18 cellular contexts compared by ENCODE assay signal in genomic region chr14:93772263-93772662, GRCh38. TPM values are rescaled to one million over a fixed set of nuclear protein-coding genes. Genes with fewer than 3 reads are reported as not detected.
"Had no signal": no experiment of that assay in that cellular context is flagged by ENCODE, and none has a peak within 500 bp of the region (broad histone marks: within the 10 kb centered on the region; RNA-seq: fewer than 3 reads in every experiment).

No MANE protein-coding gene starts in this region.

- H3K27ac ChIP-seq: breast epithelium, parathyroid adenoma, SK-N-MC had no signal

- H3K27ac Mint-ChIP-seq: activated naive CD8-positive, alpha-beta T cell treated with anti-CD3 and anti-CD28 coated beads, Interleukin-2, amount 10 ng/mL, durations not matched to agents 7 days and 5 days; endodermal cell; immature natural killer cell; mesothelial cell of epicardium had no signal

- H3K9me3 Mint-ChIP-seq: activated naive CD8-positive, alpha-beta T cell treated with anti-CD3 and anti-CD28 coated beads, Interleukin-2, amount 10 ng/mL, durations not matched to agents 7 days and 5 days; endodermal cell; immature natural killer cell; mesothelial cell of epicardium; stimulated activated naive CD8-positive, alpha-beta T cell treated with anti-CD3 and anti-CD28 coated beads, Interleukin-15, amount 100 ng/mL, for 72 hours had no signal

- H3K36me3 ChIP-seq: breast epithelium had no signal

- H3K36me3 Mint-ChIP-seq: activated naive CD8-positive, alpha-beta T cell treated with anti-CD3 and anti-CD28 coated beads, Interleukin-2, amount 10 ng/mL, durations not matched to agents 7 days and 5 days; immature natural killer cell had no signal

- H3K27me3 ChIP-seq: breast epithelium had no signal

- H3K4me3 Mint-ChIP-seq: activated naive CD8-positive, alpha-beta T cell treated with anti-CD3 and anti-CD28 coated beads, Interleukin-2, amount 10 ng/mL, durations not matched to agents 7 days and 5 days; endodermal cell; immature natural killer cell; mesothelial cell of epicardium; stimulated activated naive CD8-positive, alpha-beta T cell treated with anti-CD3 and anti-CD28 coated beads, Interleukin-15, amount 100 ng/mL, for 72 hours had no signal

- H3K4me1 ChIP-seq: breast epithelium, parathyroid adenoma had no signal

- ATAC-seq: stimulated activated naive CD8-positive, alpha-beta T cell treated with anti-CD3 and anti-CD28 coated beads, Interleukin-15, amount 100 ng/mL, for 72 hours had no signal

- H3K4me3 ChIP-seq: breast epithelium, lung, SK-N-MC, smooth muscle cell had no signal

- H3K27me3 Mint-ChIP-seq: activated naive CD8-positive, alpha-beta T cell treated with anti-CD3 and anti-CD28 coated beads, Interleukin-2, amount 10 ng/mL, durations not matched to agents 7 days and 5 days had no signal

- DNase-seq: activated CD4-positive, CD25-positive, alpha-beta regulatory T cell treated with anti-CD3 and anti-CD28 coated beads, Interleukin-2, amount 50 U/mL, for 72 hours; activated naive CD4-positive, alpha-beta T cell; activated naive CD8-positive, alpha-beta T cell treated with anti-CD3 and anti-CD28 coated beads, Interleukin-2, amount 10 ng/mL, durations not matched to agents 7 days and 5 days; activated T-cell treated with anti-CD3 and anti-CD28 coated beads for 4 hours; endodermal cell; glutamatergic neuron; immature natural killer cell; stimulated activated naive CD8-positive, alpha-beta T cell treated with anti-CD3 and anti-CD28 coated beads, Interleukin-15, amount 100 ng/mL, for 72 hours; T-helper 1 cell; T1000 had no signal

- H3K9me3 ChIP-seq: breast epithelium had no signal

- H3K4me1 Mint-ChIP-seq: activated naive CD8-positive, alpha-beta T cell treated with anti-CD3 and anti-CD28 coated beads, Interleukin-2, amount 10 ng/mL, durations not matched to agents 7 days and 5 days; immature natural killer cell; mesothelial cell of epicardium; stimulated activated naive CD8-positive, alpha-beta T cell treated with anti-CD3 and anti-CD28 coated beads, Interleukin-15, amount 100 ng/mL, for 72 hours had no signal

- H3K9ac ChIP-seq: parathyroid adenoma had no signal

RNA-seq across cellular contexts. Expression of gene PRIMA1, which starts 16.0 kb away (rescaled TPM):
- total RNA-seq: activated naive CD8-positive, alpha-beta T cell treated with anti-CD3 and anti-CD28 coated beads, Interleukin-2, amount 10 ng/mL, durations not matched to agents 7 days and 5 days; dermis microvascular lymphatic vessel endothelial cell; epithelial cell of proximal tubule; smooth muscle cell had no signal
- polyA plus RNA-seq: immature natural killer cell, smooth muscle cell had no signal
